Comparison of ENCODE assay signal across 10 cellular contexts in genomic region chr9:69044226-69045219, GRCh38. TPM values are rescaled to one million over a fixed set of nuclear protein-coding genes. Genes with fewer than 3 reads are reported as not detected.
A peak's percentile ranks its signal among the peaks of the same experiment; 100 is the strongest.
DNase-seq lines count a peak whose midpoint lies in the region; ATAC-seq, FAIRE-seq and TF ChIP-seq lines count a peak whose summit lies in the region.
"Had no signal": no experiment of that assay in that cellular context is flagged by ENCODE, and none has a peak within 500 bp of the region (broad histone marks: within the 10 kb centered on the region; RNA-seq: fewer than 3 reads in every experiment).

No MANE protein-coding gene starts in this region.

- H2AFZ ChIP-seq in GM23338 (no peak overlapping the region), endothelial cell of umbilical vein (ENCODE audit: low read depth, low read length) (no peak overlapping the region), neuronal stem cell (ENCODE audit: low read length) (peak overlapping the region; percentile 3)

- intact Hi-C loops in endothelial cell of umbilical vein (cut with micrococcal nuclease): loop anchor here (1.0 kb wide), 1 partner anchor 8 kb away; no protein-coding TSS in a partner anchor

- no peak overlapping the region for H3K14ac ChIP-seq in neuronal stem cell (ENCODE audit: low read length)

- POLR2A ChIA-PET in endothelial cell of umbilical vein (lab: Charles Lee): no interaction called here

- no peaks in the 10 kb centered on the region for H3K79me1 ChIP-seq in neuronal stem cell (ENCODE audit: low read depth, low read length)

- H3K27ac Mint-ChIP-seq in GM23338: peak overlapping the region; percentile 24

- H3K4me1 ChIP-seq in GM23338 (ENCODE audit: insufficient read depth) (peaks cover 40% of the 10 kb centered on the region), endothelial cell of umbilical vein (ENCODE audit: control insufficient read depth, extremely low read depth, insufficient read depth, low read length) (peaks cover 6% of the 10 kb centered on the region), neuronal stem cell (ENCODE audit: control insufficient read depth in 2 of 2, insufficient read depth in 1 of 2, low read depth in 1 of 2, low read length in 2 of 2) (peaks cover 8 to 16% of the 10 kb centered on the region in 2 donors)

- no peaks in the 10 kb centered on the region for H3K27me3 ChIP-seq in GM23338 (ENCODE audit: insufficient read depth)
- H3K27me3 ChIP-seq in endothelial cell of umbilical vein (ENCODE audit: control insufficient read depth in 2 of 2, insufficient read depth in 2 of 2, low read length in 2 of 2): no peaks in the 10 kb centered on the region
- no peaks in the 10 kb centered on the region for H3K27me3 ChIP-seq in neuronal stem cell (ENCODE audit: control insufficient read depth in 3 of 3, insufficient read depth in 3 of 3, low read depth in 1 of 3, low read length in 3 of 3)

- peak; percentile 47 for FAIRE-seq in endothelial cell of umbilical vein (lab: Jason Lieb, UNC)

- H3K4ac ChIP-seq in neuronal stem cell (ENCODE audit: low read length): no peak overlapping the region

- H3F3A ChIP-seq in GM23338 (replicated peaks; ENCODE audit: low read depth): peaks cover 5% of the 10 kb centered on the region; the same call in 1 of the 2 replicates

- no TSS peak for BruUV-seq in endothelial cell of umbilical vein (replicated peaks; lab: Mats Ljungman, UMichigan)

- no CpG with 5 or more reads among the region's 10 CpGs for WGBS in neuronal stem cell (ENCODE audit: extremely low coverage in 2 of 2, insufficient read length in 2 of 2, insufficient replicate concordance in 1 of 2), 2 donors

- H3K36me3 Mint-ChIP-seq in GM23338 (ENCODE audit: low read depth): peaks cover 33% of the 10 kb centered on the region
- H3K36me3 Mint-ChIP-seq: natural killer cell treated with Interleukin-12 subunit alpha and Interleukin-12 subunit beta and Interleukin-15 and Interleukin-18, amount 100 ng/mL, for 72 hours had no signal

- peak; percentile 50 for DNase-seq in GM23338 (ENCODE audit: low spot score)
- DNase-seq in RPMI7951 (ENCODE audit: low read depth): peak; percentile 45
- peak; percentile 34 for DNase-seq in endothelial cell of umbilical vein (ENCODE audit: low read depth, low spot score)
- no peak for DNase-seq in neuronal stem cell (ENCODE audit: low spot score)
- DNase-seq in NCI-H2081 (lab: John Stamatoyannopoulos, UW): no peak
- DNase-seq in effector CD4-positive, alpha-beta T cell: no peak
- DNase-seq in activated CD4-positive, CD25-positive, alpha-beta regulatory T cell treated with anti-CD3 and anti-CD28 coated beads, Interleukin-2, amount 50 U/mL, for 72 hours: no peak

- H3K9me3 ChIP-seq in endothelial cell of umbilical vein (replicated peaks; ENCODE audit: control insufficient read depth, insufficient read depth, low read length) (no peaks in the 10 kb centered on the region), neuronal stem cell (replicated peaks in 1 of 2; ENCODE audit: control insufficient read depth in 2 of 2, insufficient read depth in 1 of 2, low read depth in 1 of 2, low read length in 2 of 2) (peaks cover 0 to 7% of the 10 kb centered on the region in 2 donors)

- H3K4me3 Mint-ChIP-seq in GM23338: no peak overlapping the region; the same call in 2 of the 3 replicates
- H3K4me3 Mint-ChIP-seq: natural killer cell treated with Interleukin-12 subunit alpha and Interleukin-12 subunit beta and Interleukin-15 and Interleukin-18, amount 100 ng/mL, for 72 hours had no signal

- ATAC-seq in GM23338: peak; percentile 65
- ATAC-seq in HG03442 (IDR thresholded peaks at IDR 0.05; ENCODE audit: unreplicated experiment): no peak

- H3K9me3 Mint-ChIP-seq in GM23338: no peaks in the 10 kb centered on the region
- H3K9me3 Mint-ChIP-seq: natural killer cell treated with Interleukin-12 subunit alpha and Interleukin-12 subunit beta and Interleukin-15 and Interleukin-18, amount 100 ng/mL, for 72 hours had no signal

- H3K9me2 ChIP-seq in GM23338 (ENCODE audit: insufficient read depth): no peaks in the 10 kb centered on the region

- H4K20me1 ChIP-seq in GM23338 (replicated peaks; ENCODE audit: insufficient read depth): peaks cover 8% of the 10 kb centered on the region
- H4K20me1 ChIP-seq in endothelial cell of umbilical vein (replicated peaks; ENCODE audit: control insufficient read depth, extremely low read depth, insufficient read depth, low read length): no peaks in the 10 kb centered on the region

- H4K91ac ChIP-seq in neuronal stem cell (ENCODE audit: low read depth, low read length, poor library complexity): no peak overlapping the region

- no peak overlapping the region for H2BK15ac ChIP-seq in neuronal stem cell (ENCODE audit: low read length)

- H2BK120ac ChIP-seq in neuronal stem cell (ENCODE audit: low read depth, low read length): no peak overlapping the region

- no peak for TF ChIP-seq CTCF in GM23338 (conservative IDR thresholded peaks at IDR 0.05; ENCODE audit: low read depth in 2 of 2)
- TF ChIP-seq CTCF in endothelial cell of umbilical vein (IDR thresholded peaks at IDR 0.05; ENCODE audit: extremely low read depth in 1 of 2, insufficient read depth in 1 of 2, low read depth in 1 of 2, low read length in 2 of 2): no peak

- H3K4me2 ChIP-seq in GM23338 (peak overlapping the region; percentile 73), endothelial cell of umbilical vein (ENCODE audit: insufficient read depth, low read length) (no peak overlapping the region), neuronal stem cell (ENCODE audit: insufficient read depth, low read length, poor library complexity, severe bottlenecking) (no peak overlapping the region)

- H3K79me2 ChIP-seq in GM23338 (replicated peaks; ENCODE audit: insufficient read depth): peaks cover 63% of the 10 kb centered on the region
- peaks cover 19% of the 10 kb centered on the region for H3K79me2 ChIP-seq in endothelial cell of umbilical vein (ENCODE audit: control insufficient read depth, insufficient read depth, low read length)

- no peak overlapping the region for H4K8ac ChIP-seq in neuronal stem cell (ENCODE audit: low read depth, low read length)

- no peaks in the 10 kb centered on the region; the same call in none of the 2 replicates for H3K36me3 ChIP-seq in GM23338 (ENCODE audit: insufficient read depth)
- H3K36me3 ChIP-seq in endothelial cell of umbilical vein (ENCODE audit: control insufficient read depth in 2 of 2, extremely low read depth in 1 of 2, insufficient read depth in 2 of 2, low read length in 2 of 2): peaks cover 0 to 6% of the 10 kb centered on the region in 2 experiments
- peaks cover 21 to 33% of the 10 kb centered on the region in 2 donors for H3K36me3 ChIP-seq in neuronal stem cell (replicated peaks in 1 of 2; ENCODE audit: control insufficient read depth in 2 of 2, insufficient read depth in 2 of 2, low read length in 2 of 2)

- H3K9ac ChIP-seq in endothelial cell of umbilical vein (replicated peaks; ENCODE audit: extremely low read depth, insufficient read depth, low read length) (no peak overlapping the region), neuronal stem cell (ENCODE audit: low read depth, low read length, poor library complexity) (no peak overlapping the region)

- H3K18ac ChIP-seq in neuronal stem cell (ENCODE audit: low read length): no peak overlapping the region

- TF ChIP-seq POLR2A in endothelial cell of umbilical vein (IDR thresholded peaks at IDR 0.05; ENCODE audit: low read depth, low read length): no peak

- dilution Hi-C loops in endothelial cell of umbilical vein (cut with MboI; ENCODE audit: extremely low pct_ligation_motif_present, low sequenced_read_pairs): no loop called here

- no peak overlapping the region for H3K23ac ChIP-seq in neuronal stem cell (ENCODE audit: low read depth, low read length, poor library complexity)

- H3K27me3 Mint-ChIP-seq in GM23338 (ENCODE audit: insufficient read depth, low read depth, poor library complexity): peaks cover 12% of the 10 kb centered on the region
- H3K27me3 Mint-ChIP-seq: natural killer cell treated with Interleukin-12 subunit alpha and Interleukin-12 subunit beta and Interleukin-15 and Interleukin-18, amount 100 ng/mL, for 72 hours had no signal

- no peak overlapping the region for H3K4me3 ChIP-seq in GM23338
- no peak overlapping the region for H3K4me3 ChIP-seq in endothelial cell of umbilical vein (replicated peaks in 1 of 3; ENCODE audit: insufficient read depth in 1 of 3, low read depth in 1 of 3, low read length in 3 of 3)
- no peak overlapping the region for H3K4me3 ChIP-seq in neuronal stem cell (ENCODE audit: low read length in 2 of 2)

- no peak overlapping the region for H2AK5ac ChIP-seq in neuronal stem cell (ENCODE audit: low read depth, low read length)

- H3K4me1 Mint-ChIP-seq in GM23338: peaks cover 36% of the 10 kb centered on the region

- CTCF ChIA-PET in endothelial cell of umbilical vein (lab: Charles Lee): interaction anchor here (0.7 to 1.7 kb wide), 6 partner anchors 9 to 179 kb away, joined by 3 to 4 read pairs (median 4); partner anchors contain the start of gene FXN

- no peaks in the 10 kb centered on the region for H3K9me1 ChIP-seq in endothelial cell of umbilical vein (replicated peaks; ENCODE audit: control insufficient read depth, extremely low read depth, insufficient read depth, low read length)

- H3K27ac ChIP-seq in GM23338 (ENCODE audit: low read depth) (peak overlapping the region; percentile 62; the same call in 1 of the 2 replicates), endothelial cell of umbilical vein (ENCODE audit: insufficient read depth, low read depth, low read length) (no peak overlapping the region), neuronal stem cell (replicated peaks; ENCODE audit: low read length) (peak overlapping the region; percentile 8)

- H2BK5ac ChIP-seq in neuronal stem cell (ENCODE audit: low read length): no peak overlapping the region

- no peak overlapping the region for H2BK12ac ChIP-seq in neuronal stem cell (ENCODE audit: low read length)

RNA-seq across cellular contexts. Expression of gene FXN, which starts 9.0 kb away (rescaled TPM):
- 17.8 and 26.1 TPM in 2 replicates for total RNA-seq in GM23338 (2014; rRNA removed; shearing (Covaris generic))
- polyA plus RNA-seq in GM23338 (2016; fragmentation: Nextera tagmentation; extraction: Ambion mirVana): 55.0 and 66.4 TPM in 2 replicates
- 3.0 and 3.7 TPM in 2 replicates for total RNA-seq in RPMI7951 (2014; rRNA removed; shearing (Covaris generic))
- total RNA-seq in endothelial cell of umbilical vein: 17.1 and 21.2 TPM in 2 replicates
- polyA plus RNA-seq in endothelial cell of umbilical vein: 13.0 and 18.2 TPM in 2 replicates
- polyA plus RNA-seq in endothelial cell of umbilical vein (2011; cell fraction: cytosol; rRNA removed): 22.9 and 24.8 TPM in 2 replicates
- 9.9 and 10.9 TPM in 2 replicates for polyA plus RNA-seq in endothelial cell of umbilical vein (2011; cell fraction: nucleus; rRNA removed)
- 28.2 and 40.7 TPM in 2 replicates for polyA plus RNA-seq in endothelial cell of umbilical vein (2012)
- polyA minus RNA-seq in endothelial cell of umbilical vein: 9.6 and 12.0 TPM in 2 replicates
- polyA minus RNA-seq in endothelial cell of umbilical vein (2011; cell fraction: cytosol; rRNA and poly(A)+ RNA removed): 5.2 TPM
- polyA minus RNA-seq in endothelial cell of umbilical vein (2011; cell fraction: nucleus; rRNA and poly(A)+ RNA removed): 3.9 and 5.1 TPM in 2 replicates
- polyA plus RNA-seq in neuronal stem cell (2013, experiment 1 of 2): 32.9 TPM
- 33.9 TPM for polyA plus RNA-seq in neuronal stem cell (2013, experiment 2 of 2)

RNA-seq across cellular contexts. Expression of gene PRKACG, which starts 30.6 kb away (rescaled TPM):
- total RNA-seq in GM23338 (2014; rRNA removed; shearing (Covaris generic)): not detected in 2 replicates
- not detected in 2 replicates for polyA plus RNA-seq in GM23338 (2016; fragmentation: Nextera tagmentation; extraction: Ambion mirVana)
- not detected in 2 replicates for total RNA-seq in RPMI7951 (2014; rRNA removed; shearing (Covaris generic))
- total RNA-seq in endothelial cell of umbilical vein: not detected in 2 replicates
- polyA plus RNA-seq in endothelial cell of umbilical vein: not detected in 2 replicates
- polyA plus RNA-seq in endothelial cell of umbilical vein (2011; cell fraction: cytosol; rRNA removed): not detected in 2 replicates
- polyA plus RNA-seq in endothelial cell of umbilical vein (2011; cell fraction: nucleus; rRNA removed): not detected in 2 replicates
- polyA plus RNA-seq in endothelial cell of umbilical vein (2012): not detected in 2 replicates
- polyA minus RNA-seq in endothelial cell of umbilical vein: not detected in 2 replicates
- not detected for polyA minus RNA-seq in endothelial cell of umbilical vein (2011; cell fraction: cytosol; rRNA and poly(A)+ RNA removed)
- not detected in 2 replicates for polyA minus RNA-seq in endothelial cell of umbilical vein (2011; cell fraction: nucleus; rRNA and poly(A)+ RNA removed)
- not detected for polyA plus RNA-seq in neuronal stem cell (2013, experiment 1 of 2)
- not detected for polyA plus RNA-seq in neuronal stem cell (2013, experiment 2 of 2)
- total RNA-seq: dermis microvascular lymphatic vessel endothelial cell; natural killer cell treated with Interleukin-12 subunit alpha and Interleukin-12 subunit beta and Interleukin-15 and Interleukin-18, amount 100 ng/mL, for 72 hours had no signal

Comparison
In these comparisons a context has a peak if more than half of its experiments do, and no peak if none do; other contexts are left out.
1. DNase-seq: peak in GM23338 (single experiment), RPMI7951 (single experiment) and endothelial cell of umbilical vein (single experiment); none in neuronal stem cell (single experiment), NCI-H2081 (0 of 2), effector CD4-positive, alpha-beta T cell (single experiment) and activated CD4-positive, CD25-positive, alpha-beta regulatory T cell treated with anti-CD3 and anti-CD28 coated beads, Interleukin-2, amount 50 U/mL, for 72 hours (single experiment).